In genomic region chr11:46239801-46240061, GRCh38 we compare ENCODE assay signal across 11 cellular contexts. TPM values are rescaled to one million over a fixed set of nuclear protein-coding genes. Genes with fewer than 3 reads are reported as not detected.
DNase-seq lines count a peak whose midpoint lies in the region; ATAC-seq and TF ChIP-seq lines count a peak whose summit lies in the region.
"Had no signal": no experiment of that assay in that cellular context is flagged by ENCODE, and none has a peak within 500 bp of the region (broad histone marks: within the 10 kb centered on the region; RNA-seq: fewer than 3 reads in every experiment).

No MANE protein-coding gene starts in this region.

- no peaks in the 10 kb centered on the region for H3K36me3 ChIP-seq in esophagus muscularis mucosa
- no peaks in the 10 kb centered on the region for H3K36me3 ChIP-seq in sigmoid colon
- H3K36me3 ChIP-seq: BE2C, neutrophil had no signal

- intact Hi-C loops in esophagus muscularis mucosa (cut with DNase I) (loop anchor here (2.0 kb wide), 2 partner anchors 69 to 119 kb away; partner anchors contain the start of gene PHF21A), sigmoid colon (cut with DNase I) (loop anchor here (1.0 to 10.0 kb wide), 4 partner anchors 69 to 275 kb away; no protein-coding TSS in a partner anchor)

- WGBS in esophagus muscularis mucosa, result 50% methylated on average over 4 of the region's 4 CpGs
- WGBS in sigmoid colon, 2 donors, result 42 to 71% methylated on average over 4 of the region's 4 CpGs

- H3K4me1 ChIP-seq in esophagus muscularis mucosa (peaks cover 33 to 54% (median 47%) of the 10 kb centered on the region in 4 donors), sigmoid colon (peaks cover 0 to 37% (median 34%) of the 10 kb centered on the region in 4 donors)
- H3K4me1 ChIP-seq: BE2C had no signal

- TF ChIP-seq EP300 in esophagus muscularis mucosa (IDR thresholded peaks at IDR 0.05) (no peak), sigmoid colon (IDR thresholded peaks at IDR 0.05) (no peak)

- peaks cover 47% of the 10 kb centered on the region for H3K4me1 Mint-ChIP-seq in activated T-cell treated with anti-CD3 and anti-CD28 coated beads, Interleukin-2, amount 50 U/mL, for 72 hours (ENCODE audit: low read depth)

- H3K36me3 Mint-ChIP-seq in activated T-cell treated with anti-CD3 and anti-CD28 coated beads, Interleukin-2, amount 50 U/mL, for 72 hours (ENCODE audit: insufficient read depth in 2 of 2), result peaks cover 4 to 7% of the 10 kb centered on the region in 2 donors

- H3K27me3 ChIP-seq in esophagus muscularis mucosa, result no peaks in the 10 kb centered on the region
- no peaks in the 10 kb centered on the region for H3K27me3 ChIP-seq in sigmoid colon

- H3K4me3 ChIP-seq in esophagus muscularis mucosa (no peak overlapping the region), sigmoid colon (no peak overlapping the region)

- H3K4me3 Mint-ChIP-seq in activated T-cell treated with anti-CD3 and anti-CD28 coated beads, Interleukin-2, amount 50 U/mL, for 72 hours, result peak overlapping the region; percentile 55 to 73

- H3K27me3 Mint-ChIP-seq in activated T-cell treated with anti-CD3 and anti-CD28 coated beads, Interleukin-2, amount 50 U/mL, for 72 hours (ENCODE audit: low read depth), result peaks cover 14% of the 10 kb centered on the region

- no peak for DNase-seq in activated T-cell treated with anti-CD3 and anti-CD28 coated beads, Interleukin-2, amount 50 U/mL, for 72 hours
- DNase-seq in activated T-cell treated with anti-CD3 and anti-CD28 coated beads for 4 hours (no peak), NCI-H82 (lab: John Stamatoyannopoulos, UW) (peak; percentile 65), esophagus muscularis mucosa (ENCODE audit: extremely low spot score) (no peak), sigmoid colon (no peak), NK-92 (lab: John Stamatoyannopoulos, UW; ENCODE audit: unreplicated experiment) (no peak)
- DNase-seq: NCI-H524 treated with DMSO at 0.1 percent for 48 hours had no signal

- H3K9me3 ChIP-seq in esophagus muscularis mucosa, result no peaks in the 10 kb centered on the region
- no peaks in the 10 kb centered on the region for H3K9me3 ChIP-seq in sigmoid colon
- H3K9me3 ChIP-seq: BE2C, neutrophil had no signal

- H3K27ac Mint-ChIP-seq in activated T-cell treated with anti-CD3 and anti-CD28 coated beads, Interleukin-2, amount 50 U/mL, for 72 hours, result no peak overlapping the region

- ATAC-seq in activated T-cell treated with anti-CD3 and anti-CD28 coated beads, Interleukin-2, amount 50 U/mL, for 72 hours (replicated peaks in 1 of 2), result no peak
- no peak for ATAC-seq in GM18502 (IDR thresholded peaks at IDR 0.05; ENCODE audit: poor library complexity, unreplicated experiment)
- ATAC-seq in HG03460 (IDR thresholded peaks at IDR 0.05; ENCODE audit: unreplicated experiment), result no peak

- TF ChIP-seq CTCF in esophagus muscularis mucosa (IDR thresholded peaks at IDR 0.05) (no peak), sigmoid colon (IDR thresholded peaks at IDR 0.05) (no peak)

- no peaks in the 10 kb centered on the region for H3K9me3 Mint-ChIP-seq in activated T-cell treated with anti-CD3 and anti-CD28 coated beads, Interleukin-2, amount 50 U/mL, for 72 hours

- TF ChIP-seq POLR2A in esophagus muscularis mucosa (IDR thresholded peaks at IDR 0.05; ENCODE audit: low read depth) (no peak), sigmoid colon (IDR thresholded peaks at IDR 0.05) (no peak)

- H3K27ac ChIP-seq in esophagus muscularis mucosa (replicated peaks in 1 of 4) (peak overlapping the region; percentile 81 to 94 (median 88)), sigmoid colon (peak overlapping the region; percentile 78 to 87 (median 84))
- H3K27ac ChIP-seq: neutrophil had no signal

RNA-seq across cellular contexts. Expression of gene CREB3L1, which starts 37.7 kb away (rescaled TPM):
- not detected for total RNA-seq in activated T-cell treated with anti-CD3 and anti-CD28 coated beads, Interleukin-2, amount 50 U/mL, for 72 hours
- total RNA-seq in esophagus muscularis mucosa, result 1 to 10 TPM; 1.3 to 8.7 (median 3.7) TPM
- 1 to 10 TPM in 3 of 4 donors, under 1 TPM in 1; 0.66 to 7.2 (median 2.6) TPM for total RNA-seq in sigmoid colon
- polyA plus RNA-seq in sigmoid colon, result 10 to 100 TPM; 43.2 to 63.1 (median 44.7) TPM
